1 cellular context compared by ENCODE assay signal in genomic region chr4:128298129-128298758, GRCh38.
TF ChIP-seq lines count a peak whose summit lies in the region.

No MANE protein-coding gene starts in this region.

TF ChIP-seq in K562, 482 proteins besides CTCF, POLR2A, EP300 and RAD21 (continued from another document):
- TF ChIP-seq ZBTB9 (CRISPR knock-in tag; IDR thresholded peaks at IDR 0.05) = no peak
- TF ChIP-seq ADNP (tag; IDR thresholded peaks at IDR 0.05) = no peak
- no peak for TF ChIP-seq GTF3C2 (IDR thresholded peaks at IDR 0.05; ENCODE audit: borderline replicate concordance, extremely low read depth, insufficient read length)
- no peak for TF ChIP-seq CTBP1 (IDR thresholded peaks at IDR 0.05; ENCODE audit: borderline replicate concordance)
- TF ChIP-seq SMARCA5 (IDR thresholded peaks at IDR 0.05) = no peak
- no peak for TF ChIP-seq SMARCA4 (IDR thresholded peaks at IDR 0.05)
- TF ChIP-seq ZNF217 (CRISPR knock-in tag; IDR thresholded peaks at IDR 0.05) = no peak
